ENCODE assay signal across 13 cellular contexts in the genomic region with DNA sequence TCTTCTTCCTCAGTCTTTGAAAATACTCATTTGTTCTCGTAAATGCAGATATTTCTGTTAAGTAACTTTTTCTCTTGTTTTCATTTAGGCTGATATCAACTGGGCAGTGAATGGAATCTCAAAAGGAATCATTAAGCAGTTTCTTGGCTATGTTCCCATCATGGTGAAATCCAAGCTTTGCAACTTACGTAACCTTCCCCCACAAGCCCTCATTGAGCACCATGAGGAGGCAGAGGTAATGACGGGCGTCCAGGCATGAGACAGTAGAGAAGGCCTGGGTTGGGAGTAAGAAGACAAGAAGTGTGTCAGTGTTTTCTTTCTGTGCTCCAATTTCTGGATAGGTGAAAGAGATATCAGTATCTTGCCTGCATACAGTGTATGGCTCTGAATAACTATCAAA. TPM values are rescaled to one million over a fixed set of nuclear protein-coding genes. Genes with fewer than 3 reads are reported as not detected.
DNase-seq lines count a peak whose midpoint lies in the region; ATAC-seq, FAIRE-seq and TF ChIP-seq lines count a peak whose summit lies in the region.
"Had no signal": no experiment of that assay in that cellular context is flagged by ENCODE, and none has a peak within 500 bp of the region (broad histone marks: within the 10 kb centered on the region; RNA-seq: fewer than 3 reads in every experiment).

No MANE protein-coding gene starts in this region.

- peak; percentile 95 for DNase-seq in ACHN
- DNase-seq in H4 (ENCODE audit: low spot score), result peak; percentile 20
- peak; percentile 37 for DNase-seq in astrocyte (ENCODE audit: low read depth)
- peak; percentile 87 for DNase-seq in kidney tubule cell (ENCODE audit: low spot score)
- no peak for DNase-seq in dedifferentiated amniotic fluid mesenchymal stem cell (ENCODE audit: extremely low spot score)
- DNase-seq in urothelium cell line (ENCODE audit: low spot score), result no peak
- DNase-seq: NCI-H1930; stimulated activated CD8-positive, alpha-beta memory T cell treated with anti-CD3 and anti-CD28 coated beads, Interleukin-4, amount 100 ng/mL, for 48 hours; T1000 had no signal

- no peaks in the 10 kb centered on the region for H3K27me3 ChIP-seq in astrocyte (ENCODE audit: insufficient read depth, low read length)
- H3K27me3 ChIP-seq: vagina had no signal

- no peak for FAIRE-seq in astrocyte (lab: Jason Lieb, UNC)
- FAIRE-seq in urothelium cell line (lab: Jason Lieb, UNC), result no peak

- H3K79me2 ChIP-seq in astrocyte (ENCODE audit: insufficient read depth, low read length), result peaks cover 43% of the 10 kb centered on the region

- H3K36me3 Mint-ChIP-seq in astrocyte (ENCODE audit: low read depth, unreplicated experiment), result peaks cover 8% of the 10 kb centered on the region

- H3K4me3 ChIP-seq in astrocyte (ENCODE audit: insufficient read depth, low read depth, low read length), result no peak overlapping the region
- H3K4me3 ChIP-seq: vagina had no signal

- H3K27ac ChIP-seq in astrocyte (ENCODE audit: low read depth, low read length), result no peak overlapping the region
- H3K27ac ChIP-seq: vagina had no signal

- no peaks in the 10 kb centered on the region for H3K27me3 Mint-ChIP-seq in astrocyte (ENCODE audit: low read depth, unreplicated experiment)
- H3K27me3 Mint-ChIP-seq: activated naive CD8-positive, alpha-beta T cell had no signal

- H2AFZ ChIP-seq in astrocyte (ENCODE audit: low read depth, low read length), result no peak overlapping the region

- H3K4me1 ChIP-seq in astrocyte (ENCODE audit: insufficient read depth, low read length), result no peaks in the 10 kb centered on the region

- H3K4me1 Mint-ChIP-seq in astrocyte (ENCODE audit: low read depth, unreplicated experiment), result no peaks in the 10 kb centered on the region

- peaks cover 41% of the 10 kb centered on the region for H3K36me3 ChIP-seq in astrocyte (ENCODE audit: insufficient read depth, low read length)

- no peak for TF ChIP-seq CTCF in astrocyte (IDR thresholded peaks at IDR 0.05; ENCODE audit: insufficient read depth, low read depth, low read length)

- no peak overlapping the region for H3K4me3 Mint-ChIP-seq in astrocyte (ENCODE audit: unreplicated experiment)
- H3K4me3 Mint-ChIP-seq: activated naive CD8-positive, alpha-beta T cell had no signal

- H3K9me3 ChIP-seq in astrocyte (ENCODE audit: insufficient read depth, low read depth, low read length), result no peaks in the 10 kb centered on the region
- H3K9me3 ChIP-seq: vagina had no signal

- no peak overlapping the region for H3K27ac Mint-ChIP-seq in astrocyte (ENCODE audit: unreplicated experiment)
- H3K27ac Mint-ChIP-seq: activated naive CD8-positive, alpha-beta T cell had no signal

- no peak overlapping the region for H3K9ac ChIP-seq in astrocyte (ENCODE audit: low read length)

- no peaks in the 10 kb centered on the region for H3K9me3 Mint-ChIP-seq in astrocyte (ENCODE audit: unreplicated experiment)

- H3K4me2 ChIP-seq in astrocyte (ENCODE audit: low read length), result no peak overlapping the region

- peaks cover 18% of the 10 kb centered on the region for H4K20me1 ChIP-seq in astrocyte (ENCODE audit: insufficient read depth, low read length)

- in situ Hi-C loops in ACHN (cut with HindIII; ENCODE audit: low pct_ligation_motif_present, low pct_unique_long_range_greater_than_20kb, low sequenced_read_pairs), result no loop called here

- ATAC-seq in GM19397 (IDR thresholded peaks at IDR 0.05; ENCODE audit: unreplicated experiment) (no peak), GM18907 (IDR thresholded peaks at IDR 0.05; ENCODE audit: unreplicated experiment) (no peak)

RNA-seq across cellular contexts. Expression of a gene that starts 5.1 kb away (rescaled TPM):
- total RNA-seq in H4 (2014; rRNA removed; shearing (Covaris generic)), result 29.3 and 31.6 TPM in 2 replicates
- total RNA-seq in astrocyte, result 21.0 and 26.8 TPM in 2 replicates

RNA-seq across cellular contexts. Expression of a gene that starts 37.1 kb away (rescaled TPM):
- 23.6 and 38.6 TPM in 2 replicates for total RNA-seq in H4 (2014; rRNA removed; shearing (Covaris generic))
- 17.9 and 25.3 TPM in 2 replicates for total RNA-seq in astrocyte

Comparison
In these comparisons a context has a peak if more than half of its experiments do, and no peak if none do; other contexts are left out.
1. DNase-seq: peak in ACHN (single experiment), H4 (single experiment), astrocyte (single experiment) and kidney tubule cell (single experiment); none in dedifferentiated amniotic fluid mesenchymal stem cell (single experiment) and urothelium cell line (single experiment).